ENCODE assay signal across 21 cellular contexts in genomic region chr12:122460641-122461040, GRCh38. TPM values are rescaled to one million over a fixed set of nuclear protein-coding genes. Genes with fewer than 3 reads are reported as not detected.
DNase-seq lines count a peak whose midpoint lies in the region; ATAC-seq, FAIRE-seq and TF ChIP-seq lines count a peak whose summit lies in the region.
"Had no signal": no experiment of that assay in that cellular context is flagged by ENCODE, and none has a peak within 500 bp of the region (broad histone marks: within the 10 kb centered on the region; RNA-seq: fewer than 3 reads in every experiment).

No MANE protein-coding gene starts in this region.

- H3K4me1 ChIP-seq in IMR-90 (ENCODE audit: control insufficient read depth, insufficient read depth, low read length) (peaks cover 2% of the 10 kb centered on the region; the same call in 1 of the 2 replicates), astrocyte (ENCODE audit: insufficient read depth, low read length) (peaks cover 11% of the 10 kb centered on the region), parathyroid adenoma (peaks cover 4% of the 10 kb centered on the region), thyroid gland (peaks cover 15 to 17% of the 10 kb centered on the region in 2 donors), left ventricle myocardium inferior (no peaks in the 10 kb centered on the region)

- no peaks in the 10 kb centered on the region for H3K79me1 ChIP-seq in IMR-90 (ENCODE audit: low read depth in 1 of 2, low read length in 2 of 2)

- no TSS peak for BruUV-seq in IMR-90 (replicated peaks; lab: Mats Ljungman, UMichigan)

- no peak overlapping the region for H3K4ac ChIP-seq in IMR-90 (ENCODE audit: low read depth, low read length)

- H3K27ac ChIP-seq in IMR-90 (ENCODE audit: insufficient read depth, low read length) (no peak overlapping the region), astrocyte (ENCODE audit: low read depth, low read length) (no peak overlapping the region), parathyroid adenoma (no peak overlapping the region), thyroid gland (peak overlapping the region; percentile 18 to 87 (median 84)), left ventricle myocardium inferior (replicated peaks) (no peak overlapping the region)
- H3K27ac ChIP-seq: C4-2B had no signal

- no peak overlapping the region for H4K8ac ChIP-seq in IMR-90 (ENCODE audit: low read depth in 2 of 2, low read length in 2 of 2)

- H3K27me3 ChIP-seq in IMR-90 (ENCODE audit: control insufficient read depth, insufficient read depth, low read length) (no peaks in the 10 kb centered on the region), astrocyte (ENCODE audit: insufficient read depth, low read length) (no peaks in the 10 kb centered on the region), parathyroid adenoma (ENCODE audit: control insufficient read depth, insufficient read depth, low read length) (no peaks in the 10 kb centered on the region), thyroid gland (no peaks in the 10 kb centered on the region), left ventricle myocardium inferior (ENCODE audit: low read depth) (no peaks in the 10 kb centered on the region)

- H3K36me3 Mint-ChIP-seq in astrocyte (ENCODE audit: low read depth, unreplicated experiment): no peaks in the 10 kb centered on the region
- H3K36me3 Mint-ChIP-seq: CD8-positive, alpha-beta memory T cell had no signal

- H3K9me1 ChIP-seq in IMR-90 (ENCODE audit: insufficient read depth, low read length): peaks cover 14% of the 10 kb centered on the region

- no peak overlapping the region for H2BK15ac ChIP-seq in IMR-90 (ENCODE audit: low read depth, low read length)

- H2AK5ac ChIP-seq in IMR-90 (ENCODE audit: low read depth, low read length): no peak overlapping the region; the same call in 1 of the 2 replicates

- H4K5ac ChIP-seq in IMR-90 (ENCODE audit: low read depth, low read length): no peak overlapping the region

- no peak overlapping the region for H2AFZ ChIP-seq in IMR-90 (replicated peaks; ENCODE audit: low read length, poor library complexity)
- no peak overlapping the region for H2AFZ ChIP-seq in astrocyte (ENCODE audit: low read depth, low read length)
- peak overlapping the region; percentile 33 for H2AFZ ChIP-seq in parathyroid adenoma

- peak overlapping the region; percentile 19 for H3K27ac Mint-ChIP-seq in astrocyte (ENCODE audit: unreplicated experiment)

- H2BK20ac ChIP-seq in IMR-90 (ENCODE audit: low read depth, low read length): peak overlapping the region; percentile 55; the same call in 1 of the 2 replicates

- no peak overlapping the region for H3K18ac ChIP-seq in IMR-90 (ENCODE audit: low read depth, low read length)

- TF ChIP-seq CTCF in IMR-90 (conservative IDR thresholded peaks at IDR 0.05; ENCODE audit: low read depth, low read length) (no peak), astrocyte (IDR thresholded peaks at IDR 0.05; ENCODE audit: insufficient read depth, low read depth, low read length) (no peak), parathyroid adenoma (IDR thresholded peaks at IDR 0.05) (no peak), thyroid gland (IDR thresholded peaks at IDR 0.05) (no peak), left ventricle myocardium inferior (IDR thresholded peaks at IDR 0.05; ENCODE audit: borderline replicate concordance) (no peak)

- H3K27me3 Mint-ChIP-seq in astrocyte (ENCODE audit: low read depth, unreplicated experiment): no peaks in the 10 kb centered on the region
- H3K27me3 Mint-ChIP-seq: CD8-positive, alpha-beta memory T cell had no signal

- no peak for FAIRE-seq in astrocyte (lab: Jason Lieb, UNC)
- FAIRE-seq: A204.1, H1 had no signal

- H3K9me3 Mint-ChIP-seq in astrocyte (ENCODE audit: unreplicated experiment): no peaks in the 10 kb centered on the region
- H3K9me3 Mint-ChIP-seq: CD8-positive, alpha-beta memory T cell had no signal

- no peak for ATAC-seq in IMR-90 (ENCODE audit: low read depth)
- ATAC-seq: HCT116 had no signal

- no peak for DNase-seq in IMR-90
- no peak for DNase-seq in astrocyte (ENCODE audit: low read depth)
- DNase-seq in thyroid gland: no peak
- no peak for DNase-seq in left ventricle myocardium inferior
- DNase-seq in cerebellum (ENCODE audit: low spot score): no peak
- no peak for DNase-seq in NCI-H1417 (lab: John Stamatoyannopoulos, UW)
- DNase-seq: CD8-positive, alpha-beta memory T cell; EL; GF-D8; NCI-H1092 treated with DMSO at 0.1 percent for 48 hours; NCI-H146; NCI-H2029; NCI-H2227 treated with DMSO at 0.1 percent for 48 hours; NCI-H510A; SIG-M5; SK-N-SH had no signal

- H3K14ac ChIP-seq in IMR-90 (replicated peaks; ENCODE audit: low read depth, low read length): no peak overlapping the region

- peaks cover 4% of the 10 kb centered on the region for H3K4me1 Mint-ChIP-seq in astrocyte (ENCODE audit: low read depth, unreplicated experiment)

- peak overlapping the region; percentile 6; the same call in 1 of the 2 replicates for H2BK120ac ChIP-seq in IMR-90 (ENCODE audit: low read depth, low read length)

- CTCF ChIA-PET in IMR-90 (lab: Yijun Ruan, JAX): interaction anchor here (0.7 kb wide), 1 partner anchor 783 kb away, joined by 3 read pairs; no protein-coding TSS in a partner anchor

- no peak overlapping the region for H2BK5ac ChIP-seq in IMR-90 (ENCODE audit: low read depth, low read length, poor library complexity, severe bottlenecking)

- H3K4me3 Mint-ChIP-seq in astrocyte (ENCODE audit: unreplicated experiment): no peak overlapping the region
- H3K4me3 Mint-ChIP-seq: CD8-positive, alpha-beta memory T cell had no signal

- H3K9me3 ChIP-seq in IMR-90 (ENCODE audit: control insufficient read depth, insufficient read depth, low read length) (no peaks in the 10 kb centered on the region), astrocyte (ENCODE audit: insufficient read depth, low read depth, low read length) (no peaks in the 10 kb centered on the region), parathyroid adenoma (ENCODE audit: control insufficient read depth, low read length) (no peaks in the 10 kb centered on the region), thyroid gland (no peaks in the 10 kb centered on the region), left ventricle myocardium inferior (replicated peaks) (no peaks in the 10 kb centered on the region)
- H3K9me3 ChIP-seq: SK-N-SH had no signal

- no peaks in the 10 kb centered on the region for H3K36me3 ChIP-seq in IMR-90 (ENCODE audit: control insufficient read depth, insufficient read depth, low read length)
- no peaks in the 10 kb centered on the region for H3K36me3 ChIP-seq in astrocyte (ENCODE audit: insufficient read depth, low read length)
- H3K36me3 ChIP-seq in parathyroid adenoma (ENCODE audit: control insufficient read depth, insufficient read depth, low read length): no peaks in the 10 kb centered on the region
- no peaks in the 10 kb centered on the region for H3K36me3 ChIP-seq in thyroid gland
- no peaks in the 10 kb centered on the region for H3K36me3 ChIP-seq in left ventricle myocardium inferior

- no peak overlapping the region for H3K23ac ChIP-seq in IMR-90 (ENCODE audit: low read depth, low read length)

- no peak overlapping the region for H3K4me2 ChIP-seq in IMR-90 (ENCODE audit: low read depth, low read length)
- no peak overlapping the region for H3K4me2 ChIP-seq in astrocyte (ENCODE audit: low read length)
- no peak overlapping the region for H3K4me2 ChIP-seq in parathyroid adenoma (ENCODE audit: low read length)
- H3K4me2 ChIP-seq: SK-N-SH had no signal

- no peak for TF ChIP-seq RAD21 in IMR-90 (IDR thresholded peaks at IDR 0.05; ENCODE audit: low read length)

- H3K4me3 ChIP-seq in IMR-90 (ENCODE audit: insufficient read depth, low read depth, low read length): no peak overlapping the region
- no peak overlapping the region for H3K4me3 ChIP-seq in astrocyte (ENCODE audit: insufficient read depth, low read depth, low read length)
- H3K4me3 ChIP-seq in parathyroid adenoma (ENCODE audit: low read depth, low read length): no peak overlapping the region
- no peak overlapping the region for H3K4me3 ChIP-seq in thyroid gland (replicated peaks in 1 of 3)
- H3K4me3 ChIP-seq in left ventricle myocardium inferior: no peak overlapping the region

- no peak overlapping the region for H2AK9ac ChIP-seq in IMR-90 (replicated peaks; ENCODE audit: low read depth, low read length, poor library complexity)

- TF ChIP-seq POLR2A in IMR-90 (IDR thresholded peaks at IDR 0.05; ENCODE audit: low read depth, low read length): no peak
- no peak for TF ChIP-seq POLR2A in thyroid gland (IDR thresholded peaks at IDR 0.05)

- 92% methylated on average over 2 of the region's 2 CpGs; no CpG with 5 or more reads in 1 of the 2 experiments for WGBS in IMR-90 (ENCODE audit: extremely low coverage in 2 of 2, insufficient read length in 1 of 2), 2 experiments
- 55 to 60% methylated on average over 2 of the region's 2 CpGs for WGBS in thyroid gland, 2 donors

- dilution Hi-C loops in IMR-90 (cut with HindIII; ENCODE audit: low sequenced_read_pairs, unreplicated experiment): no loop called here

- in situ Hi-C loops in IMR-90 (cut with MboI; ENCODE audit: low sequenced_read_pairs): loop anchor here (5.0 kb wide), 1 partner anchor 53 kb away; no protein-coding TSS in a partner anchor

- H3K79me2 ChIP-seq in astrocyte (ENCODE audit: insufficient read depth, low read length) (no peaks in the 10 kb centered on the region), parathyroid adenoma (no peaks in the 10 kb centered on the region)

- intact Hi-C loops in IMR-90 (cut with micrococcal nuclease) (no loop called here), thyroid gland (cut with DNase I) (no loop called here), left ventricle myocardium inferior (cut with micrococcal nuclease) (no loop called here)

- H4K20me1 ChIP-seq in IMR-90 (ENCODE audit: insufficient read depth, low read length) (no peaks in the 10 kb centered on the region), astrocyte (ENCODE audit: insufficient read depth, low read length) (no peaks in the 10 kb centered on the region)

- H3K56ac ChIP-seq in IMR-90 (ENCODE audit: extremely low read depth, insufficient read depth, low read length): no peak overlapping the region

- POLR2A ChIA-PET in IMR-90 (lab: Charles Lee; ENCODE audit: unreplicated experiment): no interaction called here

- H3K9ac ChIP-seq in IMR-90 (ENCODE audit: low read depth, low read length) (no peak overlapping the region), astrocyte (ENCODE audit: low read length) (no peak overlapping the region), parathyroid adenoma (no peak overlapping the region)
- H3K9ac ChIP-seq: SK-N-SH had no signal

- no peak overlapping the region for H4K91ac ChIP-seq in IMR-90 (ENCODE audit: insufficient read depth, low read depth, low read length)

RNA-seq across cellular contexts. Expression of gene CLIP1, which starts 38.2 kb away (rescaled TPM):
- 54.8 and 58.9 TPM in 2 replicates for total RNA-seq in IMR-90 (2012; rRNA removed)
- polyA plus RNA-seq in IMR-90 (2012; rRNA removed): 35.6 and 38.0 TPM in 2 replicates
- polyA plus RNA-seq in IMR-90 (2012; cell fraction: cytosol; rRNA removed): 14.5 and 24.5 TPM in 2 replicates
- polyA plus RNA-seq in IMR-90 (2012; cell fraction: nucleus; rRNA removed; ENCODE audit: low replicate concordance): 33.5 and 72.7 TPM in 2 replicates
- 59.4 and 70.0 TPM in 2 replicates for total RNA-seq in astrocyte
- total RNA-seq in thyroid gland: 100 to 1,000 TPM; 118 to 189 (median 143) TPM
- total RNA-seq in left ventricle myocardium inferior: 102 TPM
- total RNA-seq in cerebellum: 76.9 TPM

RNA-seq across cellular contexts. Expression of gene ZCCHC8, which starts 40.1 kb away (rescaled TPM):
- total RNA-seq in IMR-90 (2012; rRNA removed): 9.5 and 11.4 TPM in 2 replicates
- 10.9 and 12.7 TPM in 2 replicates for polyA plus RNA-seq in IMR-90 (2012; rRNA removed)
- polyA plus RNA-seq in IMR-90 (2012; cell fraction: cytosol; rRNA removed): 2.8 and 3.9 TPM in 2 replicates
- polyA plus RNA-seq in IMR-90 (2012; cell fraction: nucleus; rRNA removed; ENCODE audit: low replicate concordance): 13.3 and 42.0 TPM in 2 replicates
- 23.8 and 25.3 TPM in 2 replicates for total RNA-seq in astrocyte
- 10 to 100 TPM; 30.4 to 40.8 (median 37.5) TPM for total RNA-seq in thyroid gland
- total RNA-seq in left ventricle myocardium inferior: 8.4 TPM
- total RNA-seq in cerebellum: 37.6 TPM

Comparison
In these comparisons a context has a peak if more than half of its experiments do, and no peak if none do; other contexts are left out.
1. H3K27ac ChIP-seq: peak in thyroid gland (3 of 3); none in IMR-90 (single experiment), astrocyte (single experiment), parathyroid adenoma (single experiment) and left ventricle myocardium inferior (single experiment).